9 cellular contexts compared by ENCODE assay signal in the genomic region with DNA sequence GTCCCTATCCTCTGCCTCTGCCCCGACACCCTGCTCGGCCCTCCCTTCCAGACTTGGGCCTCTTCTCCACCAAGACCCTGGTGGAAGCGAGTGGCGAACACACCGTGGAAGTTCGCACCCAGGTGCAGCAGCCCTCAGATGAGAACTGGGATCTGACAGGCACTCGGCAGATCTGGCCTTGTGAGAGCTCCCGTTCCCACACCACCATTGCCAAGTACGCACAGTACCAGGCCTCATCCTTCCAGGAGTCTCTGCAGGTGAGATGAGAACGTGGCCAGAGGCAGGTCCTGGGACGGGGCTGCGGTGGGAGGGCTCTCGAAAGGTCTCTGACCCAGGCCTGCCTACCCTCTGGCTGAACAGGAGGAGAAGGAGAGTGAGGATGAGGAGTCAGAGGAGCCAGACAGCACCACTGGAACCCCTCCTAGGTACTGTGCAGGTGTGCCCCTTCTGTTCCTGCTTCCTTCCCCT. TPM values are rescaled to one million over a fixed set of nuclear protein-coding genes. Genes with fewer than 3 reads are reported as not detected.
DNase-seq lines count a peak whose midpoint lies in the region; ATAC-seq and TF ChIP-seq lines count a peak whose summit lies in the region.
"Had no signal": no experiment of that assay in that cellular context is flagged by ENCODE, and none has a peak within 500 bp of the region (broad histone marks: within the 10 kb centered on the region; RNA-seq: fewer than 3 reads in every experiment).

No MANE protein-coding gene starts in this region.

- H2AK5ac ChIP-seq in trophoblast cell (ENCODE audit: low read length): no peak overlapping the region

- H2BK12ac ChIP-seq in trophoblast cell (ENCODE audit: low read length): no peak overlapping the region

- no CpG with 5 or more reads among the region's 13 CpGs for WGBS in trophoblast cell (ENCODE audit: extremely low coverage, insufficient coverage, insufficient read length)

- H3K9me3 Mint-ChIP-seq in activated CD8-positive, alpha-beta T cell treated with anti-CD3 and anti-CD28 coated beads, Interleukin-2, amount 10 ng/mL, durations not matched to agents 7 days and 5 days (ENCODE audit: insufficient read depth): no peaks in the 10 kb centered on the region

- peaks cover 31% of the 10 kb centered on the region for H3K4me1 ChIP-seq in BLaER1
- H3K4me1 ChIP-seq in trophoblast cell (ENCODE audit: control insufficient read depth in 1 of 2, insufficient read depth in 2 of 2, low read length in 2 of 2): peaks cover 11 to 24% of the 10 kb centered on the region in 2 experiments

- no peak for DNase-seq in activated CD8-positive, alpha-beta T cell treated with anti-CD3 and anti-CD28 coated beads, Interleukin-2, amount 10 ng/mL, durations not matched to agents 7 days and 5 days
- DNase-seq in left colon (peak; percentile 15 to 34), trophoblast cell (no peak), NCI-H2081 treated with DMSO at 0.1 percent for 48 hours (lab: John Stamatoyannopoulos, UW) (no peak), omental fat pad (ENCODE audit: low spot score) (no peak), HuH-7 (ENCODE audit: low spot score) (no peak)

- TF ChIP-seq CTCF in omental fat pad (IDR thresholded peaks at IDR 0.05): no peak

- H3K4me3 ChIP-seq in BLaER1 (peak overlapping the region; percentile 60), trophoblast cell (ENCODE audit: low read depth, low read length) (no peak overlapping the region)

- H3K9me3 ChIP-seq in BLaER1: no peaks in the 10 kb centered on the region
- peaks cover 4% of the 10 kb centered on the region for H3K9me3 ChIP-seq in trophoblast cell (ENCODE audit: insufficient read depth, low read depth, low read length)
- H3K9me3 ChIP-seq: right atrium auricular region had no signal

- ATAC-seq in GM18909 (IDR thresholded peaks at IDR 0.05; ENCODE audit: poor library complexity, unreplicated experiment) (peak; percentile 1), left colon (peak; percentile 1), omental fat pad (ENCODE audit: low FRiP score) (no peak)
- no peak for ATAC-seq in activated CD8-positive, alpha-beta T cell treated with anti-CD3 and anti-CD28 coated beads, Interleukin-2, amount 10 ng/mL, durations not matched to agents 7 days and 5 days

- H3K36me3 ChIP-seq in BLaER1: peaks cover 91% of the 10 kb centered on the region
- peaks cover 76 to 82% of the 10 kb centered on the region in 2 experiments for H3K36me3 ChIP-seq in trophoblast cell (ENCODE audit: control insufficient read depth in 1 of 2, insufficient read depth in 2 of 2, low read length in 2 of 2)

- H3K4me3 Mint-ChIP-seq in activated CD8-positive, alpha-beta T cell treated with anti-CD3 and anti-CD28 coated beads, Interleukin-2, amount 10 ng/mL, durations not matched to agents 7 days and 5 days: peak overlapping the region; percentile 82

- intact Hi-C loops in left colon (cut with DNase I, micrococcal nuclease): loop anchor here in 1 of 2 donors (5.0 kb wide), 1 partner anchor 109 kb away; no protein-coding TSS in a partner anchor

- peaks cover 10% of the 10 kb centered on the region for H3K36me3 Mint-ChIP-seq in activated CD8-positive, alpha-beta T cell treated with anti-CD3 and anti-CD28 coated beads, Interleukin-2, amount 10 ng/mL, durations not matched to agents 7 days and 5 days (ENCODE audit: low read depth)

- H3K14ac ChIP-seq in trophoblast cell (ENCODE audit: low read length): no peak overlapping the region

- H2AFZ ChIP-seq in trophoblast cell (ENCODE audit: insufficient read depth, low read length, poor library complexity): no peak overlapping the region

- H3K27ac ChIP-seq in BLaER1 (no peak overlapping the region), trophoblast cell (ENCODE audit: low read depth, low read length) (no peak overlapping the region)

- H3K23ac ChIP-seq in trophoblast cell (ENCODE audit: low read length): no peak overlapping the region

- CTCF ChIA-PET in activated CD8-positive, alpha-beta T cell treated with anti-CD3 and anti-CD28 coated beads, Interleukin-2, amount 10 ng/mL, durations not matched to agents 7 days and 5 days (lab: Charles Lee): interaction anchor here (0.6 to 3.1 kb wide), 16 partner anchors 9 to 268 kb away, joined by 3 to 28 read pairs (median 4); partner anchors contain the start of gene KDM6B

- H4K91ac ChIP-seq in trophoblast cell (ENCODE audit: low read depth, low read length): no peak overlapping the region

- POLR2A ChIA-PET in activated CD8-positive, alpha-beta T cell treated with anti-CD3 and anti-CD28 coated beads, Interleukin-2, amount 10 ng/mL, durations not matched to agents 7 days and 5 days (lab: Charles Lee): interaction anchor here (0.6 to 1.0 kb wide), 2 partner anchors 14 to 16 kb away, joined by 3 to 4 read pairs; no protein-coding TSS in a partner anchor

- H3K18ac ChIP-seq in trophoblast cell (ENCODE audit: low read length): no peak overlapping the region

- no peaks in the 10 kb centered on the region for H3K27me3 ChIP-seq in BLaER1
- no peaks in the 10 kb centered on the region for H3K27me3 ChIP-seq in trophoblast cell (ENCODE audit: insufficient read depth, low read length)
- H3K27me3 ChIP-seq: right atrium auricular region had no signal

- H2BK5ac ChIP-seq in trophoblast cell (ENCODE audit: low read depth, low read length, poor library complexity): no peak overlapping the region

- H3K27me3 Mint-ChIP-seq in activated CD8-positive, alpha-beta T cell treated with anti-CD3 and anti-CD28 coated beads, Interleukin-2, amount 10 ng/mL, durations not matched to agents 7 days and 5 days (ENCODE audit: low read depth): no peaks in the 10 kb centered on the region

- H3K79me2 ChIP-seq in trophoblast cell (ENCODE audit: control insufficient read depth, insufficient read depth, low read length, poor library complexity): no peaks in the 10 kb centered on the region

- H4K20me1 ChIP-seq in BLaER1: peaks cover 78% of the 10 kb centered on the region

- H2BK120ac ChIP-seq in trophoblast cell (ENCODE audit: insufficient read depth, low read length, poor library complexity): no peak overlapping the region

- H3K4me2 ChIP-seq in BLaER1 (peak overlapping the region; percentile 87), trophoblast cell (ENCODE audit: low read length) (no peak overlapping the region)

- H3K4ac ChIP-seq in trophoblast cell (ENCODE audit: low read depth, low read length): no peak overlapping the region

- H4K8ac ChIP-seq in trophoblast cell (ENCODE audit: low read depth, low read length): no peak overlapping the region

- peaks cover 28% of the 10 kb centered on the region for H3K4me1 Mint-ChIP-seq in activated CD8-positive, alpha-beta T cell treated with anti-CD3 and anti-CD28 coated beads, Interleukin-2, amount 10 ng/mL, durations not matched to agents 7 days and 5 days (ENCODE audit: low read depth)

- no peak overlapping the region for H4K12ac ChIP-seq in trophoblast cell (ENCODE audit: low read depth, low read length)

- H3K9ac ChIP-seq in BLaER1: 0 out of 2 replicates have a peak overlapping the region, but pooled peaks have one; percentile 29
- H3K9ac ChIP-seq in trophoblast cell (ENCODE audit: low read length): no peak overlapping the region

- H3K79me1 ChIP-seq in trophoblast cell (ENCODE audit: low read length): peaks cover 4% of the 10 kb centered on the region

- H3K27ac Mint-ChIP-seq in activated CD8-positive, alpha-beta T cell treated with anti-CD3 and anti-CD28 coated beads, Interleukin-2, amount 10 ng/mL, durations not matched to agents 7 days and 5 days: peak overlapping the region; percentile 67

RNA-seq across cellular contexts. Expression of gene TMEM88, which starts 3.9 kb away (rescaled TPM):
- 1 to 10 TPM in 1 of 2 experiments, under 1 TPM in 1; 0.87 to 1.2 TPM for total RNA-seq in activated CD8-positive, alpha-beta T cell treated with anti-CD3 and anti-CD28 coated beads, Interleukin-2, amount 10 ng/mL, durations not matched to agents 7 days and 5 days
- 1 to 10 TPM; 3.8 to 6.1 TPM for total RNA-seq in left colon
- 23.8 and 25.6 TPM in 2 replicates for polyA plus RNA-seq in trophoblast cell (2013)
- total RNA-seq in omental fat pad: 10 to 100 TPM; 20.2 to 99.9 (median 24.6) TPM

RNA-seq across cellular contexts. Expression of gene NAA38, which starts 6.4 kb away (rescaled TPM):
- 10 to 100 TPM; 92.7 to 93.1 TPM for total RNA-seq in activated CD8-positive, alpha-beta T cell treated with anti-CD3 and anti-CD28 coated beads, Interleukin-2, amount 10 ng/mL, durations not matched to agents 7 days and 5 days
- total RNA-seq in left colon (10 to 100 TPM; 49.7 to 83.0 TPM), omental fat pad (100 to 1,000 TPM in 1 of 4 donors, 10 to 100 TPM in 3; 61.2 to 209 (median 68.2) TPM)
- polyA plus RNA-seq in trophoblast cell (2013): 73.2 and 77.1 TPM in 2 replicates

RNA-seq across cellular contexts. Expression of gene CYB5D1, which starts 6.8 kb away (rescaled TPM):
- 10 to 100 TPM in 1 of 2 experiments, 1 to 10 TPM in 1; 9.8 to 11.2 TPM for total RNA-seq in activated CD8-positive, alpha-beta T cell treated with anti-CD3 and anti-CD28 coated beads, Interleukin-2, amount 10 ng/mL, durations not matched to agents 7 days and 5 days
- total RNA-seq in left colon (1 to 10 TPM; 8.3 to 9.0 TPM), omental fat pad (10 to 100 TPM in 1 of 4 donors, 1 to 10 TPM in 3; 9.0 to 33.5 (median 9.3) TPM)
- 5.2 and 5.7 TPM in 2 replicates for polyA plus RNA-seq in trophoblast cell (2013)

RNA-seq across cellular contexts. Expression of gene KDM6B, which starts 17.0 kb away (rescaled TPM):
- total RNA-seq in activated CD8-positive, alpha-beta T cell treated with anti-CD3 and anti-CD28 coated beads, Interleukin-2, amount 10 ng/mL, durations not matched to agents 7 days and 5 days: 10 to 100 TPM; 12.4 to 12.6 TPM
- total RNA-seq in left colon (10 to 100 TPM; 49.5 to 50.4 TPM), omental fat pad (10 to 100 TPM in 3 of 4 donors, 1 to 10 TPM in 1; 4.8 to 52.8 (median 34.6) TPM)
- 34.8 and 36.0 TPM in 2 replicates for polyA plus RNA-seq in trophoblast cell (2013)

RNA-seq across cellular contexts. Expression of gene CHD3, which starts 37.6 kb away (rescaled TPM):
- total RNA-seq in activated CD8-positive, alpha-beta T cell treated with anti-CD3 and anti-CD28 coated beads, Interleukin-2, amount 10 ng/mL, durations not matched to agents 7 days and 5 days: 100 to 1,000 TPM; 125 to 129 TPM
- total RNA-seq in left colon (10 to 100 TPM; 51.3 to 51.9 TPM), omental fat pad (10 to 100 TPM; 47.0 to 77.6 (median 57.3) TPM)
- polyA plus RNA-seq in trophoblast cell (2013): 38.1 and 38.8 TPM in 2 replicates

Comparison
In these comparisons a context has a peak if more than half of its experiments do, and no peak if none do; other contexts are left out.
1. ATAC-seq: peak in GM18909 (single experiment) and left colon (single experiment); none in activated CD8-positive, alpha-beta T cell treated with anti-CD3 and anti-CD28 coated beads, Interleukin-2, amount 10 ng/mL, durations not matched to agents 7 days and 5 days (single experiment) and omental fat pad (single experiment).
2. DNase-seq: peak in left colon (2 of 2); none in activated CD8-positive, alpha-beta T cell treated with anti-CD3 and anti-CD28 coated beads, Interleukin-2, amount 10 ng/mL, durations not matched to agents 7 days and 5 days (single experiment), trophoblast cell (0 of 2), NCI-H2081 treated with DMSO at 0.1 percent for 48 hours (single experiment), omental fat pad (single experiment) and HuH-7 (single experiment).